Comparison of ENCODE assay signal across 26 cellular contexts in the genomic region with DNA sequence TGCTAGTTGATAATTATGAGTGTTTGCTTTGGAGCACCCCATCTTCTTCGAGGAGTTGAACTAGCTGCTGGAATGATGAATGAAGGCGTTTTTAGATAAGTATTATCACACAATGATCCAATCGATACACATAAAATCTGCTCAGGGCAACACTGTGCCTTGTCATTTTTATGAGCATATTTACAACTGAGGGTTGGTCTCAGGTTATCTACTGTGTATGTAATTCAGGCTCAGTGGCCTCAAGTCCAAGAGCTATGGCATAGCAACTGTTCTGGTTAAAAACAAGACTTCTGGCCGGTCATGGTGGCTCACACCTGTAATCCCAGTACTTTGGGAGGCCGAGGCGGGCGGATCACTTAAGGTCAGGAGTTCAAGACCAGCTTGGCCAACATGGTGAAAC.
"Had no signal": no experiment of that assay in that cellular context is flagged by ENCODE, and none has a peak within 500 bp of the region (broad histone marks: within the 10 kb centered on the region; RNA-seq: fewer than 3 reads in every experiment).

No MANE protein-coding gene starts in this region.

- H3K4me1 ChIP-seq: neural progenitor cell, prostate gland, upper lobe of right lung had no signal

- H3K4me1 Mint-ChIP-seq: natural killer cell; nephron progenitor cell; neural progenitor cell; stimulated activated memory B cell treated with anti-CD40 and anti-IgM and Interleukin-4, amounts not matched to agents 10 μg/mL and 1 μg/mL and 100 μg/mL, for 72 hours; stimulated activated naive CD8-positive, alpha-beta T cell treated with anti-CD3 and anti-CD28 coated beads, Interleukin-15, amount 100 ng/mL, for 72 hours had no signal

- H3K36me3 ChIP-seq: lower lobe of right lung, neural progenitor cell, ovary, prostate gland, tibial nerve, upper lobe of right lung had no signal

- DNase-seq: heart right ventricle; hippocampal formation; kidney glomerular epithelial cell; left cardiac atrium; left lung; lower lobe of right lung; mammary epithelial cell; mesenchymal stem cell; naive B cell; natural killer cell; nephron progenitor cell; ovary; retina; right cardiac atrium; spleen; stimulated activated CD4-positive, alpha-beta T cell treated with anti-CD3 and anti-CD28 coated beads, Interleukin-4, amount 100 ng/mL, for 4 hours; stimulated activated CD8-positive, alpha-beta memory T cell treated with anti-CD3 and anti-CD28 coated beads, Interleukin-4, amount 100 ng/mL, for 48 hours; stimulated activated naive CD4-positive, alpha-beta T cell treated with Interleukin-2 at 50 U/mL for 16 hours; stimulated activated naive CD8-positive, alpha-beta T cell treated with anti-CD3 and anti-CD28 coated beads, Interleukin-15, amount 100 ng/mL, for 72 hours; substantia nigra; upper lobe of right lung had no signal

- H3K36me3 Mint-ChIP-seq: natural killer cell, neural progenitor cell had no signal

- ATAC-seq: heart right ventricle; left lung; lower lobe of right lung; natural killer cell; stimulated activated memory B cell treated with anti-CD40 and anti-IgM and Interleukin-4, amounts not matched to agents 10 μg/mL and 1 μg/mL and 100 μg/mL, for 72 hours; stimulated activated naive CD8-positive, alpha-beta T cell treated with anti-CD3 and anti-CD28 coated beads, Interleukin-15, amount 100 ng/mL, for 72 hours; upper lobe of right lung had no signal

- H3K27me3 Mint-ChIP-seq: naive B cell; stimulated activated memory B cell treated with anti-CD40 and anti-IgM and Interleukin-4, amounts not matched to agents 10 μg/mL and 1 μg/mL and 100 μg/mL, for 72 hours; stimulated activated naive CD8-positive, alpha-beta T cell treated with anti-CD3 and anti-CD28 coated beads, Interleukin-15, amount 100 ng/mL, for 72 hours had no signal

- H2AFZ ChIP-seq: neural progenitor cell had no signal

- H3K9me3 Mint-ChIP-seq: naive B cell; natural killer cell; nephron progenitor cell; neural progenitor cell; stimulated activated memory B cell treated with anti-CD40 and anti-IgM and Interleukin-4, amounts not matched to agents 10 μg/mL and 1 μg/mL and 100 μg/mL, for 72 hours; stimulated activated naive CD8-positive, alpha-beta T cell treated with anti-CD3 and anti-CD28 coated beads, Interleukin-15, amount 100 ng/mL, for 72 hours had no signal

- H3K27me3 ChIP-seq: heart right ventricle, left lung, neural progenitor cell, ovary, spleen, tibial nerve, upper lobe of right lung had no signal

- H3K4me3 Mint-ChIP-seq: naive B cell; natural killer cell; nephron progenitor cell; neural progenitor cell; stimulated activated memory B cell treated with anti-CD40 and anti-IgM and Interleukin-4, amounts not matched to agents 10 μg/mL and 1 μg/mL and 100 μg/mL, for 72 hours; stimulated activated naive CD8-positive, alpha-beta T cell treated with anti-CD3 and anti-CD28 coated beads, Interleukin-15, amount 100 ng/mL, for 72 hours had no signal

- H3K4me2 ChIP-seq: neural progenitor cell had no signal

- H3K27ac ChIP-seq: heart right ventricle, left lung, lower lobe of right lung, neural progenitor cell, ovary, prostate gland, skin epidermis, tibial nerve, upper lobe of right lung had no signal

- H3K4me3 ChIP-seq: heart right ventricle, left lung, lower lobe of right lung, neural progenitor cell, ovary, prostate gland, skin epidermis, spleen, tibial nerve, upper lobe of right lung had no signal

- H3K9me3 ChIP-seq: heart right ventricle, left lung, lower lobe of right lung, ovary, prostate gland, spleen, tibial nerve, upper lobe of right lung had no signal

- H3K27ac Mint-ChIP-seq: natural killer cell; nephron progenitor cell; neural progenitor cell; stimulated activated memory B cell treated with anti-CD40 and anti-IgM and Interleukin-4, amounts not matched to agents 10 μg/mL and 1 μg/mL and 100 μg/mL, for 72 hours; stimulated activated naive CD8-positive, alpha-beta T cell treated with anti-CD3 and anti-CD28 coated beads, Interleukin-15, amount 100 ng/mL, for 72 hours had no signal
